15 cellular contexts compared by ENCODE assay signal in genomic region chr1:9596419-9597123, GRCh38. TPM values are rescaled to one million over a fixed set of nuclear protein-coding genes. Genes with fewer than 3 reads are reported as not detected.
DNase-seq lines count a peak whose midpoint lies in the region; ATAC-seq and TF ChIP-seq lines count a peak whose summit lies in the region.
"Had no signal": no experiment of that assay in that cellular context is flagged by ENCODE, and none has a peak within 500 bp of the region (broad histone marks: within the 10 kb centered on the region; RNA-seq: fewer than 3 reads in every experiment).

No MANE protein-coding gene starts in this region.

- DNase-seq in activated T-cell treated with anti-CD3 and anti-CD28 coated beads, Interleukin-2, amount 50 U/mL, for 24 hours = no peak
- no peak for DNase-seq in activated T-cell treated with anti-CD3 and anti-CD28 coated beads, Interleukin-2, amount 50 U/mL, for 1 hour
- DNase-seq in T-helper 17 cell = no peak
- DNase-seq in left colon = no peak
- peak; percentile 51 to 53 for DNase-seq in thyroid gland
- DNase-seq in OCI-M2 (lab: John Stamatoyannopoulos, UW; ENCODE audit: unreplicated experiment) = no peak
- DNase-seq in activated naive CD4-positive, alpha-beta T cell treated with anti-CD3 and anti-CD28 coated beads, Interleukin-2, amount 10 ng/mL, durations not matched to agents 7 days and 5 days = no peak
- DNase-seq: activated CD4-positive, alpha-beta T cell treated with anti-CD3 and anti-CD28 coated beads, Interleukin-2, amount 50 U/mL, for 48 hours; cortex of kidney; HCEC 1CT; islet precursor cell; MV-4-11; stomach had no signal

- H3K27me3 ChIP-seq in thyroid gland = no peaks in the 10 kb centered on the region
- H3K27me3 ChIP-seq: pancreas, stomach had no signal

- no peak overlapping the region for H3K4me3 ChIP-seq in thyroid gland (replicated peaks in 1 of 3)
- H3K4me3 ChIP-seq: pancreas, stomach had no signal

- no peak overlapping the region for H3K4me3 Mint-ChIP-seq in activated T-cell treated with anti-CD3 and anti-CD28 coated beads, Interleukin-2, amount 50 U/mL, for 24 hours
- no peak overlapping the region for H3K4me3 Mint-ChIP-seq in T-helper 17 cell
- H3K4me3 Mint-ChIP-seq in activated naive CD4-positive, alpha-beta T cell treated with anti-CD3 and anti-CD28 coated beads, Interleukin-2, amount 10 ng/mL, durations not matched to agents 7 days and 5 days = no peak overlapping the region

- H3K27ac Mint-ChIP-seq in activated T-cell treated with anti-CD3 and anti-CD28 coated beads, Interleukin-2, amount 50 U/mL, for 24 hours = peak overlapping the region; percentile 29
- H3K27ac Mint-ChIP-seq in T-helper 17 cell = peak overlapping the region; percentile 19
- H3K27ac Mint-ChIP-seq in activated naive CD4-positive, alpha-beta T cell treated with anti-CD3 and anti-CD28 coated beads, Interleukin-2, amount 10 ng/mL, durations not matched to agents 7 days and 5 days = no peak overlapping the region

- 74 to 83% methylated on average over 15 to 17 of the region's 27 CpGs for WGBS in thyroid gland, 2 donors

- ATAC-seq in T-helper 17 cell (no peak), left colon (peak; percentile 79), HG03378 (IDR thresholded peaks at IDR 0.05; ENCODE audit: unreplicated experiment) (no peak)

- CTCF ChIA-PET in activated naive CD4-positive, alpha-beta T cell treated with anti-CD3 and anti-CD28 coated beads, Interleukin-2, amount 10 ng/mL, durations not matched to agents 7 days and 5 days (lab: Charles Lee) = no interaction called here

- TF ChIP-seq POLR2A in thyroid gland (IDR thresholded peaks at IDR 0.05) = no peak

- no peaks in the 10 kb centered on the region for H3K9me3 Mint-ChIP-seq in activated T-cell treated with anti-CD3 and anti-CD28 coated beads, Interleukin-2, amount 50 U/mL, for 24 hours
- H3K9me3 Mint-ChIP-seq in activated naive CD4-positive, alpha-beta T cell treated with anti-CD3 and anti-CD28 coated beads, Interleukin-2, amount 10 ng/mL, durations not matched to agents 7 days and 5 days = no peaks in the 10 kb centered on the region

- TF ChIP-seq CTCF in thyroid gland (IDR thresholded peaks at IDR 0.05) = no peak

- H3K4me1 ChIP-seq in thyroid gland = peaks cover 6 to 17% of the 10 kb centered on the region in 2 donors

- intact Hi-C loops in left colon (cut with DNase I, micrococcal nuclease) = no loop called here
- intact Hi-C loops in thyroid gland (cut with DNase I) = no loop called here

- H3K4me1 Mint-ChIP-seq in activated T-cell treated with anti-CD3 and anti-CD28 coated beads, Interleukin-2, amount 50 U/mL, for 24 hours (ENCODE audit: low read depth) = peaks cover 21% of the 10 kb centered on the region
- H3K4me1 Mint-ChIP-seq in T-helper 17 cell = peaks cover 6% of the 10 kb centered on the region
- peaks cover 21% of the 10 kb centered on the region for H3K4me1 Mint-ChIP-seq in activated naive CD4-positive, alpha-beta T cell treated with anti-CD3 and anti-CD28 coated beads, Interleukin-2, amount 10 ng/mL, durations not matched to agents 7 days and 5 days

- peaks cover 60% of the 10 kb centered on the region for H3K36me3 Mint-ChIP-seq in activated T-cell treated with anti-CD3 and anti-CD28 coated beads, Interleukin-2, amount 50 U/mL, for 24 hours (ENCODE audit: low read depth)
- H3K36me3 Mint-ChIP-seq in T-helper 17 cell (ENCODE audit: low read depth) = no peaks in the 10 kb centered on the region
- peaks cover 14% of the 10 kb centered on the region for H3K36me3 Mint-ChIP-seq in activated naive CD4-positive, alpha-beta T cell treated with anti-CD3 and anti-CD28 coated beads, Interleukin-2, amount 10 ng/mL, durations not matched to agents 7 days and 5 days

- H3K36me3 ChIP-seq in thyroid gland = peaks cover 6 to 22% of the 10 kb centered on the region in 2 donors

- no peak overlapping the region for H3K27ac ChIP-seq in thyroid gland
- H3K27ac ChIP-seq: pancreas, stomach had no signal

- H3K27me3 Mint-ChIP-seq in activated T-cell treated with anti-CD3 and anti-CD28 coated beads, Interleukin-2, amount 50 U/mL, for 24 hours = no peaks in the 10 kb centered on the region
- no peaks in the 10 kb centered on the region for H3K27me3 Mint-ChIP-seq in T-helper 17 cell
- H3K27me3 Mint-ChIP-seq in activated naive CD4-positive, alpha-beta T cell treated with anti-CD3 and anti-CD28 coated beads, Interleukin-2, amount 10 ng/mL, durations not matched to agents 7 days and 5 days = no peaks in the 10 kb centered on the region

- H3K9me3 ChIP-seq in T-helper 17 cell (ENCODE audit: control insufficient read depth, low read length, poor library complexity, severe bottlenecking) = no peaks in the 10 kb centered on the region
- no peaks in the 10 kb centered on the region for H3K9me3 ChIP-seq in thyroid gland
- H3K9me3 ChIP-seq: pancreas, stomach had no signal

RNA-seq across cellular contexts. Expression of gene TMEM201, which starts 7.9 kb away (rescaled TPM):
- total RNA-seq in T-helper 17 cell (10 to 100 TPM; 10.5 to 14.0 TPM), left colon (1 to 10 TPM; 6.0 to 9.6 TPM), thyroid gland (10 to 100 TPM in 1 of 4 donors, 1 to 10 TPM in 3; 3.0 to 11.3 (median 8.5) TPM)

RNA-seq across cellular contexts. Expression of gene PIK3CD, which starts 55.0 kb away (rescaled TPM):
- total RNA-seq in T-helper 17 cell (100 to 1,000 TPM; 177 to 204 TPM), left colon (1 to 10 TPM; 1.6 to 5.4 TPM), thyroid gland (1 to 10 TPM; 5.9 to 9.5 (median 7.7) TPM)

RNA-seq across cellular contexts. Expression of gene SLC25A33, which starts 57.3 kb away (rescaled TPM):
- 1 to 10 TPM; 3.7 to 4.9 TPM for total RNA-seq in T-helper 17 cell
- 1 to 10 TPM; 5.6 TPM for total RNA-seq in left colon
- 10 to 100 TPM; 10.6 to 16.6 (median 14.7) TPM for total RNA-seq in thyroid gland

Comparison
In these comparisons a context has a peak if more than half of its experiments do, and no peak if none do; other contexts are left out.
1. DNase-seq: peak in thyroid gland (2 of 2); none in activated T-cell treated with anti-CD3 and anti-CD28 coated beads, Interleukin-2, amount 50 U/mL, for 24 hours (single experiment), activated T-cell treated with anti-CD3 and anti-CD28 coated beads, Interleukin-2, amount 50 U/mL, for 1 hour (single experiment), T-helper 17 cell (0 of 3), left colon (0 of 2), OCI-M2 (single experiment) and activated naive CD4-positive, alpha-beta T cell treated with anti-CD3 and anti-CD28 coated beads, Interleukin-2, amount 10 ng/mL, durations not matched to agents 7 days and 5 days (single experiment).
2. RNA of gene PIK3CD, which starts 55.0 kb away (total RNA-seq): 177 to 204 TPM in T-helper 17 cell; 5.9 to 9.5 TPM in thyroid gland and 1.6 to 5.4 TPM in left colon; every median in the first group is over 10 times any median in the second.